Comparison of ENCODE assay signal across 1 cellular context in genomic region chr15:40256642-40257235, GRCh38.
TF ChIP-seq lines count a peak whose summit lies in the region.

No MANE protein-coding gene starts in this region.

TF ChIP-seq in HepG2, 621 proteins besides CTCF, POLR2A, EP300 and RAD21:
- no peak for TF ChIP-seq LCORL (IDR thresholded peaks at IDR 0.05)
- TF ChIP-seq LCORL (CRISPR knock-in tag; IDR thresholded peaks at IDR 0.05), result no peak
- TF ChIP-seq NCOA2 (CRISPR knock-in tag; IDR thresholded peaks at IDR 0.05), result no peak
- 0 out of 2 replicates have a peak, but pooled peaks have one; percentile 19 for TF ChIP-seq ZFX (CRISPR knock-in tag; IDR thresholded peaks at IDR 0.05; ENCODE audit: low read depth)
- TF ChIP-seq ZNF710 (CRISPR knock-in tag; IDR thresholded peaks at IDR 0.05; ENCODE audit: borderline replicate concordance), result no peak
